28 cellular contexts compared by ENCODE assay signal in the genomic region with DNA sequence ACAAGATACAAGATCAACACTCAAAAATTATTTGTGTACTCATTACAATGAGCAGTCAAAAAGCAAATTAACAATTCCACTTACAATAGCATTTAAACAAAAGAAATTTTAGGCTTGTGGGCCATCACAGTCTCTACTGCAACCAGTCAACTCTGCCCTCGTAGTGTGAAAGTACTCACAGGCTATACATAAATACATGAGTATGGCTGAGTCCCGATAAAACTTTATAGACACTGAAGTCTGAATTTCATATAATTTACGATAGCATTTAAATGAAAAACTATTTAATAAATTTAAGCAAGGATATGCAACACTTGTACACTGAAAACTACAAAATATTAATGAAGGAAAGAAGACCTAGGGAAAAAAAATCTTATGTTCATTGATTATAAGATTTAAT.
"Had no signal": no experiment of that assay in that cellular context is flagged by ENCODE, and none has a peak within 500 bp of the region (broad histone marks: within the 10 kb centered on the region; RNA-seq: fewer than 3 reads in every experiment).

No MANE protein-coding gene starts in this region.

- H3K27me3 Mint-ChIP-seq: naive thymus-derived CD4-positive, alpha-beta T cell; natural killer cell treated with Interleukin-12 subunit alpha and Interleukin-12 subunit beta and Interleukin-15 and Interleukin-18, amount 100 ng/mL, for 72 hours; stimulated activated naive B cell treated with anti-CD40 and anti-IgM and Interleukin-4, amounts not matched to agents 10 μg/mL and 1 μg/mL and 100 μg/mL, for 72 hours had no signal

- H3K27ac Mint-ChIP-seq: mesothelial cell of epicardium; natural killer cell treated with Interleukin-12 subunit alpha and Interleukin-12 subunit beta and Interleukin-15 and Interleukin-18, amount 100 ng/mL, for 72 hours; stimulated activated naive B cell treated with anti-CD40 and anti-IgM and Interleukin-4, amounts not matched to agents 10 μg/mL and 1 μg/mL and 100 μg/mL, for 72 hours had no signal

- H3K27ac ChIP-seq: left ventricle myocardium inferior, pancreas, prostate gland, skin epidermis, stomach, testis, thyroid gland, transverse colon, upper lobe of left lung, vagina had no signal

- H3K4me1 ChIP-seq: testis had no signal

- H3K4me3 ChIP-seq: left ventricle myocardium inferior, lung, mucosa of descending colon, pancreas, prostate gland, skin epidermis, stomach, testis, thyroid gland, transverse colon, upper lobe of left lung, vagina had no signal

- H3K4me3 Mint-ChIP-seq: mesothelial cell of epicardium; natural killer cell treated with Interleukin-12 subunit alpha and Interleukin-12 subunit beta and Interleukin-15 and Interleukin-18, amount 100 ng/mL, for 72 hours; stimulated activated naive B cell treated with anti-CD40 and anti-IgM and Interleukin-4, amounts not matched to agents 10 μg/mL and 1 μg/mL and 100 μg/mL, for 72 hours had no signal

- FAIRE-seq: pancreas had no signal

- DNase-seq: islet precursor cell; left ventricle myocardium inferior; mesendoderm; mucosa of descending colon; naive thymus-derived CD4-positive, alpha-beta T cell; nucleus accumbens; pancreas; posterior cingulate gyrus; retina; right cardiac atrium; stimulated activated CD4-positive, alpha-beta T cell treated with anti-CD3 and anti-CD28 coated beads, Interleukin-12 subunit alpha, Interleukin-12 subunit beta, amount 100 ng/mL, for 4 hours; stimulated activated CD4-positive, alpha-beta T cell treated with anti-CD3 and anti-CD28 coated beads, Interleukin-15, amount 100 ng/mL, for 24 hours; stimulated activated CD4-positive, alpha-beta T cell treated with anti-CD3 and anti-CD28 coated beads, Interleukin-2, amount 100 ng/mL, for 24 hours; stimulated activated CD4-positive, alpha-beta T cell treated with anti-CD3 and anti-CD28 coated beads, Interleukin-4, amount 100 ng/mL, for 1 hour; stimulated activated naive B cell treated with anti-CD40 and anti-IgM and Interleukin-4, amounts not matched to agents 10 μg/mL and 1 μg/mL and 100 μg/mL, for 72 hours; stimulated activated naive CD8-positive, alpha-beta T cell treated with anti-CD3 and anti-CD28 coated beads, Interleukin-15, Interleukin-2, amounts not matched to agents 100 U/mL and 50 U/mL, for 24 hours; stomach; testis; thyroid gland; transverse colon; upper lobe of left lung had no signal

- H3K9me3 Mint-ChIP-seq: natural killer cell treated with Interleukin-12 subunit alpha and Interleukin-12 subunit beta and Interleukin-15 and Interleukin-18, amount 100 ng/mL, for 72 hours had no signal

- H3K9me3 ChIP-seq: prostate gland, testis, thyroid gland had no signal

- H3K27me3 ChIP-seq: pancreas, stomach, testis, thyroid gland, transverse colon, upper lobe of left lung, vagina had no signal

- H3K36me3 ChIP-seq: pancreas, prostate gland, thyroid gland had no signal

- ATAC-seq: mucosa of descending colon; naive thymus-derived CD4-positive, alpha-beta T cell; natural killer cell treated with Interleukin-12 subunit alpha and Interleukin-12 subunit beta and Interleukin-15 and Interleukin-18, amount 100 ng/mL, for 72 hours; pancreas; right cardiac atrium; sciatic nerve; stimulated activated naive B cell treated with anti-CD40 and anti-IgM and Interleukin-4, amounts not matched to agents 10 μg/mL and 1 μg/mL and 100 μg/mL, for 72 hours; stimulated activated naive CD8-positive, alpha-beta T cell treated with anti-CD3 and anti-CD28 coated beads, Interleukin-15, Interleukin-2, amounts not matched to agents 100 U/mL and 50 U/mL, for 24 hours had no signal
